In genomic region chr2:185181901-185182300, GRCh38 we compare ENCODE assay signal across 21 cellular contexts.
DNase-seq lines count a peak whose midpoint lies in the region; ATAC-seq and TF ChIP-seq lines count a peak whose summit lies in the region.
"Had no signal": no experiment of that assay in that cellular context is flagged by ENCODE, and none has a peak within 500 bp of the region (broad histone marks: within the 10 kb centered on the region; RNA-seq: fewer than 3 reads in every experiment).

No MANE protein-coding gene starts in this region.

- intact Hi-C loops in left ventricle myocardium superior (cut with micrococcal nuclease) = no loop called here

- no peak for ATAC-seq in left ventricle myocardium superior
- ATAC-seq: SK-N-SH treated with all-trans-retinoic acid at 6 μM for 48 hours, T-cell had no signal

- no peak for TF ChIP-seq CTCF in epithelial cell of esophagus (IDR thresholded peaks at IDR 0.05; ENCODE audit: insufficient read depth, low read depth, low read length, missing control alignments)

- peak; percentile 34 for DNase-seq in DMS53 treated with DMSO at 0.1 percent for 48 hours (lab: John Stamatoyannopoulos, UW; ENCODE audit: unreplicated experiment)
- peak; percentile 15 for DNase-seq in HT1080 (ENCODE audit: low read depth)
- DNase-seq in NCI-H69 (lab: John Stamatoyannopoulos, UW) = peak; percentile 16
- DNase-seq in epithelial cell of esophagus (ENCODE audit: low read depth) = peak; percentile 26
- no peak for DNase-seq in left ventricle myocardium superior
- no peak for DNase-seq in NCI-H2081 treated with DMSO at 0.1 percent for 48 hours (lab: John Stamatoyannopoulos, UW)
- DNase-seq in activated CD4-positive, alpha-beta T cell treated with anti-CD3 and anti-CD28 coated beads, Interleukin-2, amount 50 U/mL, for 4 hours = no peak
- DNase-seq: BE2C; Calu3; CD8-positive, alpha-beta memory T cell; H7; KBM-7; NCI-H1092; NCI-H1436; NCI-H187; NCI-H2171 treated with DMSO at 0.1 percent for 48 hours; NCI-H345; NCI-H524 treated with DMSO at 0.1 percent for 48 hours; SJCRH30; T-cell had no signal

- H3K4me3 ChIP-seq in epithelial cell of esophagus (ENCODE audit: low read length) = no peak overlapping the region
- H3K4me3 ChIP-seq: SJCRH30 had no signal

Comparison
In these comparisons a context has a peak if more than half of its experiments do, and no peak if none do; other contexts are left out.
1. DNase-seq: peak in DMS53 treated with DMSO at 0.1 percent for 48 hours (single experiment), HT1080 (single experiment), NCI-H69 (single experiment) and epithelial cell of esophagus (single experiment); none in left ventricle myocardium superior (single experiment), NCI-H2081 treated with DMSO at 0.1 percent for 48 hours (single experiment) and activated CD4-positive, alpha-beta T cell treated with anti-CD3 and anti-CD28 coated beads, Interleukin-2, amount 50 U/mL, for 4 hours (0 of 2).